Comparison of ENCODE assay signal across 17 cellular contexts in genomic region chr17:59420901-59421300, GRCh38.
"Had no signal": no experiment of that assay in that cellular context is flagged by ENCODE, and none has a peak within 500 bp of the region (broad histone marks: within the 10 kb centered on the region; RNA-seq: fewer than 3 reads in every experiment).

No MANE protein-coding gene starts in this region.

- H3K27ac ChIP-seq: epithelial cell of prostate, esophagus muscularis mucosa, gastroesophageal sphincter, sigmoid colon, skin epidermis, stomach, thoracic aorta had no signal

- DNase-seq: cortex of kidney; dorsolateral prefrontal cortex; effector memory CD8-positive, alpha-beta T cell; glutamatergic neuron; islet precursor cell; mammary epithelial cell; natural killer cell; sigmoid colon; stimulated activated CD4-positive, alpha-beta T cell treated with anti-CD3 and anti-CD28 coated beads, Interleukin-12 subunit alpha, Interleukin-12 subunit beta, amount 100 ng/mL, for 4 hours; stimulated activated naive CD4-positive, alpha-beta T cell; stomach; trophoblast cell had no signal

- H3K9me3 ChIP-seq: esophagus muscularis mucosa, gastroesophageal sphincter, sigmoid colon, stomach, thoracic aorta had no signal

- H3K27me3 ChIP-seq: dorsolateral prefrontal cortex, esophagus muscularis mucosa, gastroesophageal sphincter, sigmoid colon, stomach had no signal

- H3K4me3 ChIP-seq: dorsolateral prefrontal cortex, esophagus muscularis mucosa, gastroesophageal sphincter, sigmoid colon, skin epidermis, stomach, thoracic aorta had no signal

- H3K36me3 ChIP-seq: esophagus muscularis mucosa, gastroesophageal sphincter, sigmoid colon, stomach, thoracic aorta had no signal

- ATAC-seq: effector memory CD8-positive, alpha-beta T cell; gastroesophageal sphincter; natural killer cell had no signal
